ENCODE assay signal across 15 cellular contexts in genomic region chr4:125703443-125703842, GRCh38.
DNase-seq lines count a peak whose midpoint lies in the region; TF ChIP-seq lines count a peak whose summit lies in the region.
"Had no signal": no experiment of that assay in that cellular context is flagged by ENCODE, and none has a peak within 500 bp of the region (broad histone marks: within the 10 kb centered on the region; RNA-seq: fewer than 3 reads in every experiment).

No MANE protein-coding gene starts in this region.

- no peaks in the 10 kb centered on the region for H3K36me3 Mint-ChIP-seq in activated naive CD4-positive, alpha-beta T cell treated with anti-CD3 and anti-CD28 coated beads, Interleukin-2, amount 10 ng/mL, durations not matched to agents 7 days and 5 days
- no peaks in the 10 kb centered on the region for H3K36me3 Mint-ChIP-seq in activated CD4-positive, alpha-beta memory T cell treated with anti-CD3 and anti-CD28 coated beads for 36 hours
- H3K36me3 Mint-ChIP-seq: brain had no signal

- no peak for TF ChIP-seq CTCF in A673 (conservative IDR thresholded peaks at IDR 0.05; ENCODE audit: low read depth, low read length)
- no peak for TF ChIP-seq CTCF in mammary epithelial cell (conservative IDR thresholded peaks at IDR 0.05 in 1 of 2, IDR thresholded peaks at IDR 0.05 in 1 of 2; ENCODE audit: extremely low read depth in 1 of 2, insufficient read depth in 1 of 2, low read depth in 1 of 2, low read length in 2 of 2)
- TF ChIP-seq CTCF in ovary (IDR thresholded peaks at IDR 0.05): no peak

- no peaks in the 10 kb centered on the region for H4K20me1 ChIP-seq in mammary epithelial cell (ENCODE audit: insufficient read depth, low read length)

- H3K4me3 Mint-ChIP-seq in activated naive CD4-positive, alpha-beta T cell treated with anti-CD3 and anti-CD28 coated beads, Interleukin-2, amount 10 ng/mL, durations not matched to agents 7 days and 5 days: no peak overlapping the region
- no peak overlapping the region for H3K4me3 Mint-ChIP-seq in activated CD4-positive, alpha-beta memory T cell treated with anti-CD3 and anti-CD28 coated beads for 36 hours
- H3K4me3 Mint-ChIP-seq: brain had no signal

- H3K27me3 ChIP-seq in A673 (replicated peaks; ENCODE audit: insufficient read depth, low read depth, low read length, poor library complexity) (no peaks in the 10 kb centered on the region), mammary epithelial cell (ENCODE audit: insufficient read depth, low read length) (no peaks in the 10 kb centered on the region), ovary (no peaks in the 10 kb centered on the region)

- no peak overlapping the region for H3K9ac ChIP-seq in mammary epithelial cell (ENCODE audit: insufficient read depth, low read length)

- in situ Hi-C loops in mammary epithelial cell (cut with MboI; ENCODE audit: low sequenced_read_pairs in 2 of 2): no loop called here

- no peaks in the 10 kb centered on the region for H3K27me3 Mint-ChIP-seq in activated naive CD4-positive, alpha-beta T cell treated with anti-CD3 and anti-CD28 coated beads, Interleukin-2, amount 10 ng/mL, durations not matched to agents 7 days and 5 days
- H3K27me3 Mint-ChIP-seq in activated CD4-positive, alpha-beta memory T cell treated with anti-CD3 and anti-CD28 coated beads for 36 hours: no peaks in the 10 kb centered on the region
- H3K27me3 Mint-ChIP-seq: brain had no signal

- H3K79me2 ChIP-seq in mammary epithelial cell (ENCODE audit: insufficient read depth, low read length): no peaks in the 10 kb centered on the region

- DNase-seq in A673 (ENCODE audit: low spot score): peak; percentile 56
- DNase-seq in HPDE6-E6E7 (ENCODE audit: extremely low spot score): peak; percentile 9
- peak; percentile 21 for DNase-seq in mammary epithelial cell
- peak; percentile 61 for DNase-seq in iris pigment epithelial cell (ENCODE audit: low read depth)
- no peak for DNase-seq in ovary
- no peak for DNase-seq in NCI-H2196 treated with DMSO at 0.1 percent for 48 hours (lab: John Stamatoyannopoulos, UW; ENCODE audit: unreplicated experiment)
- no peak for DNase-seq in activated naive CD4-positive, alpha-beta T cell treated with anti-CD3 and anti-CD28 coated beads, Interleukin-2, amount 10 ng/mL, durations not matched to agents 7 days and 5 days
- no peak for DNase-seq in activated CD4-positive, alpha-beta memory T cell treated with anti-CD3 and anti-CD28 coated beads for 36 hours
- DNase-seq: activated effector memory CD4-positive, alpha-beta T cell treated with Interleukin-2 at 50 U/mL for 16 hours; DMS 273 treated with DMSO at 0.1 percent for 48 hours; NCI-H1436; nucleus accumbens had no signal

- H3K27ac Mint-ChIP-seq in activated naive CD4-positive, alpha-beta T cell treated with anti-CD3 and anti-CD28 coated beads, Interleukin-2, amount 10 ng/mL, durations not matched to agents 7 days and 5 days: no peak overlapping the region
- no peak overlapping the region for H3K27ac Mint-ChIP-seq in activated CD4-positive, alpha-beta memory T cell treated with anti-CD3 and anti-CD28 coated beads for 36 hours
- H3K27ac Mint-ChIP-seq: brain had no signal

- no peaks in the 10 kb centered on the region for H3K4me1 Mint-ChIP-seq in activated naive CD4-positive, alpha-beta T cell treated with anti-CD3 and anti-CD28 coated beads, Interleukin-2, amount 10 ng/mL, durations not matched to agents 7 days and 5 days
- no peaks in the 10 kb centered on the region for H3K4me1 Mint-ChIP-seq in activated CD4-positive, alpha-beta memory T cell treated with anti-CD3 and anti-CD28 coated beads for 36 hours (ENCODE audit: low read depth)

- TF ChIP-seq POLR2A in ovary (IDR thresholded peaks at IDR 0.05): no peak

- BruUV-seq in A673 (replicated peaks; lab: Mats Ljungman, UMichigan) (no TSS peak), mammary epithelial cell (replicated peaks; lab: Mats Ljungman, UMichigan) (no TSS peak)

- H3K4me3 ChIP-seq in A673 (ENCODE audit: low read depth, low read length, poor library complexity, severe bottlenecking) (no peak overlapping the region), mammary epithelial cell (replicated peaks in 1 of 3; ENCODE audit: insufficient read depth in 1 of 3, low read depth in 2 of 3, low read length in 3 of 3) (no peak overlapping the region), ovary (no peak overlapping the region)
- H3K4me3 ChIP-seq: K562, lung had no signal

- peak overlapping the region; percentile 29 for H2AFZ ChIP-seq in mammary epithelial cell (ENCODE audit: low read depth, low read length)

- TF ChIP-seq EP300 in ovary (IDR thresholded peaks at IDR 0.05): no peak

- no peak overlapping the region for H3K4me2 ChIP-seq in mammary epithelial cell (ENCODE audit: insufficient read depth, low read depth, low read length)

- CTCF ChIA-PET in A673 (lab: Charles Lee) (no interaction called here), mammary epithelial cell (lab: Charles Lee; ENCODE audit: low non-redundant PET) (no interaction called here)
- CTCF ChIA-PET in activated naive CD4-positive, alpha-beta T cell treated with anti-CD3 and anti-CD28 coated beads, Interleukin-2, amount 10 ng/mL, durations not matched to agents 7 days and 5 days (lab: Charles Lee): no interaction called here
- CTCF ChIA-PET in activated CD4-positive, alpha-beta memory T cell treated with anti-CD3 and anti-CD28 coated beads for 36 hours (lab: Charles Lee): no interaction called here

- H3K4me1 ChIP-seq in A673 (ENCODE audit: insufficient read depth, low read length, poor library complexity, severe bottlenecking) (no peaks in the 10 kb centered on the region), mammary epithelial cell (ENCODE audit: insufficient read depth, low read length) (peaks cover 6% of the 10 kb centered on the region), ovary (ENCODE audit: insufficient read depth) (no peaks in the 10 kb centered on the region)

- H3K9me3 ChIP-seq in A673 (ENCODE audit: low read depth, low read length, poor library complexity, severe bottlenecking) (no peaks in the 10 kb centered on the region), mammary epithelial cell (replicated peaks; ENCODE audit: insufficient read depth, low read length) (no peaks in the 10 kb centered on the region), ovary (no peaks in the 10 kb centered on the region)

- H3K9me3 Mint-ChIP-seq in activated naive CD4-positive, alpha-beta T cell treated with anti-CD3 and anti-CD28 coated beads, Interleukin-2, amount 10 ng/mL, durations not matched to agents 7 days and 5 days: no peaks in the 10 kb centered on the region
- no peaks in the 10 kb centered on the region for H3K9me3 Mint-ChIP-seq in activated CD4-positive, alpha-beta memory T cell treated with anti-CD3 and anti-CD28 coated beads for 36 hours

- H3K27ac ChIP-seq in A673 (ENCODE audit: low read depth, low read length, poor library complexity, severe bottlenecking): no peak overlapping the region
- no peak overlapping the region for H3K27ac ChIP-seq in mammary epithelial cell (ENCODE audit: insufficient read depth, low read depth, low read length)
- H3K27ac ChIP-seq in ovary: no peak overlapping the region

- WGBS in mammary epithelial cell (ENCODE audit: low coverage, missing lambda C conversion rate): 0% methylated on average over 1 of the region's 1 CpG
- 47 to 61% (median 57%) methylated on average over 1 of the region's 1 CpG for WGBS in ovary, 3 donors

- intact Hi-C loops in A673 (cut with micrococcal nuclease; ENCODE audit: unreplicated experiment) (no loop called here), mammary epithelial cell (cut with micrococcal nuclease) (no loop called here), ovary (cut with DNase I) (no loop called here)
- intact Hi-C loops in activated CD4-positive, alpha-beta memory T cell treated with anti-CD3 and anti-CD28 coated beads for 36 hours (cut with micrococcal nuclease): no loop called here

- dilution Hi-C loops in mammary epithelial cell (cut with HindIII; ENCODE audit: low sequenced_read_pairs): no loop called here

- POLR2A ChIA-PET in A673 (lab: Charles Lee; ENCODE audit: low non-redundant PET): no interaction called here
- POLR2A ChIA-PET in activated CD4-positive, alpha-beta memory T cell treated with anti-CD3 and anti-CD28 coated beads for 36 hours (lab: Charles Lee): no interaction called here

- H3K36me3 ChIP-seq in A673 (ENCODE audit: insufficient read depth, low read length, poor library complexity, severe bottlenecking) (no peaks in the 10 kb centered on the region), mammary epithelial cell (ENCODE audit: insufficient read depth, low read length) (no peaks in the 10 kb centered on the region), ovary (no peaks in the 10 kb centered on the region)

Comparison
In these comparisons a context has a peak if more than half of its experiments do, and no peak if none do; other contexts are left out.
1. DNase-seq: peak in A673 (single experiment), HPDE6-E6E7 (single experiment), mammary epithelial cell (single experiment) and iris pigment epithelial cell (single experiment); none in ovary (0 of 5), NCI-H2196 treated with DMSO at 0.1 percent for 48 hours (single experiment), activated naive CD4-positive, alpha-beta T cell treated with anti-CD3 and anti-CD28 coated beads, Interleukin-2, amount 10 ng/mL, durations not matched to agents 7 days and 5 days (single experiment) and activated CD4-positive, alpha-beta memory T cell treated with anti-CD3 and anti-CD28 coated beads for 36 hours (single experiment).